Comparison of ENCODE assay signal across 1 cellular context in the genomic region with DNA sequence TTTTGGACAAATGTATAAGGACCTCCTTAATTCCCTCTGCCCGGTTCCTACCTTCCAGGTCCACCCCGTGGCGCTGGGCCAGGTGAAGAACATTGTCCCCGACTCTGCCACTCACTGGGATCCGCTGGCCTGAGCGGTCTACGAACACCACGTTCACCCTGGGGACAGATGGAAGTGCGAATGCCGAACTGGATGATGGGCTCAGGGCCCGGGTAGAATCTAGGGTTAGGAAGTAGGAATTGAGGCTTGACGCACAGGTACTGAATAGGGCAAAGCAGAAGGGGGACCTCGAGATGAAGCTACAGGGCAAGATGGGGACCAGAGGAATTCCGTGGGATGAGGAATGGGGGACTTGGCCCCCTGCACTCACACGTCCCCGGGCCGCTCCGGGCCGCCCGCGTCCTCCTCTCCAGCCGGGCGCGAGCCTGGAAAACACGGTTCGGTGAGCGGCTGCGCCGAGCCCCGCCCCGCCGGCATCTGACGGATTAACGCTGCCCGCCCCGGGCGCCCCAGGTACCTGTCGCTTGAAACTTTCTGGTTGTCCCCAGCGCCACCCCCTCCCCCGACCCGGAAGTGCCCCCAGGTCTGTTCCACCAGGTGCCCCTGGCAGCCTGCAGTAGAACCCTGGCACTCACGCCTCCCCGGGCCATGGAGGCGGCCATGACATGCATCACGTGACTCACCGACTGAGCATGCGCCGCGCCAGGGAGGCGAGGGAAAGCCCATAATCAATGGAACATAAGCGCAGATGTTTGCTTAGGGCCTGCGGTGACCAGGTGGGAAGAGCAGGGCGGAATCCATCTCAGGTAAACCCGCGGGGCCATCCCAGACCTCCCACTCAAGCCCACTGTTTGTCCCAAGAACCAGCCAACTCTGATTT.
TF ChIP-seq lines count a peak whose summit lies in the region.

A gene (minus strand): TSS at position 681 of the 880 bp plus-strand sequence. CDS start 19 bp downstream, at position 662.

TF ChIP-seq in GM12878, 131 proteins besides CTCF, POLR2A, EP300 and RAD21 (continued from another document and continues in another):
- TF ChIP-seq, protein P1, sequence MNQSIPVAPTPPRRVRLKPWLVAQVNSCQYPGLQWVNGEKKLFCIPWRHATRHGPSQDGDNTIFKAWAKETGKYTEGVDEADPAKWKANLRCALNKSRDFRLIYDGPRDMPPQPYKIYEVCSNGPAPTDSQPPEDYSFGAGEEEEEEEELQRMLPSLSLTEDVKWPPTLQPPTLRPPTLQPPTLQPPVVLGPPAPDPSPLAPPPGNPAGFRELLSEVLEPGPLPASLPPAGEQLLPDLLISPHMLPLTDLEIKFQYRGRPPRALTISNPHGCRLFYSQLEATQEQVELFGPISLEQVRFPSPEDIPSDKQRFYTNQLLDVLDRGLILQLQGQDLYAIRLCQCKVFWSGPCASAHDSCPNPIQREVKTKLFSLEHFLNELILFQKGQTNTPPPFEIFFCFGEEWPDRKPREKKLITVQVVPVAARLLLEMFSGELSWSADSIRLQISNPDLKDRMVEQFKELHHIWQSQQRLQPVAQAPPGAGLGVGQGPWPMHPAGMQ (IDR thresholded peaks at IDR 0.05; ENCODE audit: borderline replicate concordance) = no peak
- TF ChIP-seq ASH2L (IDR thresholded peaks at IDR 0.05; ENCODE audit: borderline replicate concordance, low read depth) (0 out of 2 replicates have a peak, but pooled peaks have one; percentile 55), ZSCAN29 (IDR thresholded peaks at IDR 0.05) (no peak), JUNB (IDR thresholded peaks at IDR 0.05) (no peak), NFYA (IDR thresholded peaks at IDR 0.05; ENCODE audit: borderline replicate concordance, low read depth, low read length) (no peak), RB1 (IDR thresholded peaks at IDR 0.05; ENCODE audit: borderline replicate concordance) (peak; percentile 47; the same call in 1 of the 2 replicates), RBBP5 (conservative IDR thresholded peaks at IDR 0.05) (no peak), MYC (IDR thresholded peaks at IDR 0.05; ENCODE audit: insufficient read depth, insufficient read length, insufficient replicate concordance, low read length, severe bottlenecking) (no peak), CHD4 (IDR thresholded peaks at IDR 0.05) (no peak), TCF3 (IDR thresholded peaks at IDR 0.05; ENCODE audit: borderline replicate concordance, insufficient read depth, low read depth, low read length) (no peak), PML (IDR thresholded peaks at IDR 0.05; ENCODE audit: low read length) (0 out of 2 replicates have a peak, but pooled peaks have one; percentile 59), ETV6 (conservative IDR thresholded peaks at IDR 0.05 in 1 of 2, IDR thresholded peaks at IDR 0.05 in 1 of 2; ENCODE audit: borderline replicate concordance in 1 of 2, low read depth in 1 of 2) (no peak), BMI1 (IDR thresholded peaks at IDR 0.05; ENCODE audit: borderline replicate concordance) (no peak), HDGF (IDR thresholded peaks at IDR 0.05) (no peak), HDAC2 (IDR thresholded peaks at IDR 0.05) (no peak), MEF2A (IDR thresholded peaks at IDR 0.05; ENCODE audit: insufficient read depth, low read depth, low read length) (no peak), ZBED1 (IDR thresholded peaks at IDR 0.05; ENCODE audit: borderline replicate concordance) (peak; percentile 87; the same call in 1 of the 2 replicates), KDM1A (IDR thresholded peaks at IDR 0.05; ENCODE audit: borderline replicate concordance) (no peak), WRNIP1 (IDR thresholded peaks at IDR 0.05; ENCODE audit: borderline replicate concordance, low read depth, low read length) (no peak), IRF4 (IDR thresholded peaks at IDR 0.05; ENCODE audit: low read depth, low read length) (no peak), JUND (IDR thresholded peaks at IDR 0.05; ENCODE audit: low read depth, low read length) (no peak), NR2F1 (conservative IDR thresholded peaks at IDR 0.05) (no peak), TCF7 (IDR thresholded peaks at IDR 0.05; ENCODE audit: borderline replicate concordance) (no peak), EGR1 (IDR thresholded peaks at IDR 0.05; ENCODE audit: borderline replicate concordance in 1 of 2, low read depth in 2 of 2, low read length in 2 of 2) (no peak), NFXL1 (IDR thresholded peaks at IDR 0.05; ENCODE audit: borderline replicate concordance) (no peak), ZNF217 (IDR thresholded peaks at IDR 0.05) (no peak), ZNF24 (IDR thresholded peaks at IDR 0.05) (no peak), BCL11A (IDR thresholded peaks at IDR 0.05; ENCODE audit: low read depth, low read length) (no peak)
- TF ChIP-seq, protein P2, sequence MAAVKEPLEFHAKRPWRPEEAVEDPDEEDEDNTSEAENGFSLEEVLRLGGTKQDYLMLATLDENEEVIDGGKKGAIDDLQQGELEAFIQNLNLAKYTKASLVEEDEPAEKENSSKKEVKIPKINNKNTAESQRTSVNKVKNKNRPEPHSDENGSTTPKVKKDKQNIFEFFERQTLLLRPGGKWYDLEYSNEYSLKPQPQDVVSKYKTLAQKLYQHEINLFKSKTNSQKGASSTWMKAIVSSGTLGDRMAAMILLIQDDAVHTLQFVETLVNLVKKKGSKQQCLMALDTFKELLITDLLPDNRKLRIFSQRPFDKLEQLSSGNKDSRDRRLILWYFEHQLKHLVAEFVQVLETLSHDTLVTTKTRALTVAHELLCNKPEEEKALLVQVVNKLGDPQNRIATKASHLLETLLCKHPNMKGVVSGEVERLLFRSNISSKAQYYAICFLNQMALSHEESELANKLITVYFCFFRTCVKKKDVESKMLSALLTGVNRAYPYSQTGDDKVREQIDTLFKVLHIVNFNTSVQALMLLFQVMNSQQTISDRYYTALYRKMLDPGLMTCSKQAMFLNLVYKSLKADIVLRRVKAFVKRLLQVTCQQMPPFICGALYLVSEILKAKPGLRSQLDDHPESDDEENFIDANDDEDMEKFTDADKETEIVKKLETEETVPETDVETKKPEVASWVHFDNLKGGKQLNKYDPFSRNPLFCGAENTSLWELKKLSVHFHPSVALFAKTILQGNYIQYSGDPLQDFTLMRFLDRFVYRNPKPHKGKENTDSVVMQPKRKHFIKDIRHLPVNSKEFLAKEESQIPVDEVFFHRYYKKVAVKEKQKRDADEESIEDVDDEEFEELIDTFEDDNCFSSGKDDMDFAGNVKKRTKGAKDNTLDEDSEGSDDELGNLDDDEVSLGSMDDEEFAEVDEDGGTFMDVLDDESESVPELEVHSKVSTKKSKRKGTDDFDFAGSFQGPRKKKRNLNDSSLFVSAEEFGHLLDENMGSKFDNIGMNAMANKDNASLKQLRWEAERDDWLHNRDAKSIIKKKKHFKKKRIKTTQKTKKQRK (IDR thresholded peaks at IDR 0.05; ENCODE audit: low read depth, low read length) = no peak
- TF ChIP-seq, protein P3, sequence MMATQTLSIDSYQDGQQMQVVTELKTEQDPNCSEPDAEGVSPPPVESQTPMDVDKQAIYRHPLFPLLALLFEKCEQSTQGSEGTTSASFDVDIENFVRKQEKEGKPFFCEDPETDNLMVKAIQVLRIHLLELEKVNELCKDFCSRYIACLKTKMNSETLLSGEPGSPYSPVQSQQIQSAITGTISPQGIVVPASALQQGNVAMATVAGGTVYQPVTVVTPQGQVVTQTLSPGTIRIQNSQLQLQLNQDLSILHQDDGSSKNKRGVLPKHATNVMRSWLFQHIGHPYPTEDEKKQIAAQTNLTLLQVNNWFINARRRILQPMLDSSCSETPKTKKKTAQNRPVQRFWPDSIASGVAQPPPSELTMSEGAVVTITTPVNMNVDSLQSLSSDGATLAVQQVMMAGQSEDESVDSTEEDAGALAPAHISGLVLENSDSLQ (IDR thresholded peaks at IDR 0.05) = 0 out of 2 replicates have a peak, but pooled peaks have one; percentile 25
- TF ChIP-seq, protein P4, sequence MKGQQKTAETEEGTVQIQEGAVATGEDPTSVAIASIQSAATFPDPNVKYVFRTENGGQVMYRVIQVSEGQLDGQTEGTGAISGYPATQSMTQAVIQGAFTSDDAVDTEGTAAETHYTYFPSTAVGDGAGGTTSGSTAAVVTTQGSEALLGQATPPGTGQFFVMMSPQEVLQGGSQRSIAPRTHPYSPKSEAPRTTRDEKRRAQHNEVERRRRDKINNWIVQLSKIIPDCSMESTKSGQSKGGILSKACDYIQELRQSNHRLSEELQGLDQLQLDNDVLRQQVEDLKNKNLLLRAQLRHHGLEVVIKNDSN (IDR thresholded peaks at IDR 0.05; ENCODE audit: borderline replicate concordance, extremely low read length, insufficient read depth, low read depth, low read length) = peak; percentile 98
- TF ChIP-seq, protein P5, sequence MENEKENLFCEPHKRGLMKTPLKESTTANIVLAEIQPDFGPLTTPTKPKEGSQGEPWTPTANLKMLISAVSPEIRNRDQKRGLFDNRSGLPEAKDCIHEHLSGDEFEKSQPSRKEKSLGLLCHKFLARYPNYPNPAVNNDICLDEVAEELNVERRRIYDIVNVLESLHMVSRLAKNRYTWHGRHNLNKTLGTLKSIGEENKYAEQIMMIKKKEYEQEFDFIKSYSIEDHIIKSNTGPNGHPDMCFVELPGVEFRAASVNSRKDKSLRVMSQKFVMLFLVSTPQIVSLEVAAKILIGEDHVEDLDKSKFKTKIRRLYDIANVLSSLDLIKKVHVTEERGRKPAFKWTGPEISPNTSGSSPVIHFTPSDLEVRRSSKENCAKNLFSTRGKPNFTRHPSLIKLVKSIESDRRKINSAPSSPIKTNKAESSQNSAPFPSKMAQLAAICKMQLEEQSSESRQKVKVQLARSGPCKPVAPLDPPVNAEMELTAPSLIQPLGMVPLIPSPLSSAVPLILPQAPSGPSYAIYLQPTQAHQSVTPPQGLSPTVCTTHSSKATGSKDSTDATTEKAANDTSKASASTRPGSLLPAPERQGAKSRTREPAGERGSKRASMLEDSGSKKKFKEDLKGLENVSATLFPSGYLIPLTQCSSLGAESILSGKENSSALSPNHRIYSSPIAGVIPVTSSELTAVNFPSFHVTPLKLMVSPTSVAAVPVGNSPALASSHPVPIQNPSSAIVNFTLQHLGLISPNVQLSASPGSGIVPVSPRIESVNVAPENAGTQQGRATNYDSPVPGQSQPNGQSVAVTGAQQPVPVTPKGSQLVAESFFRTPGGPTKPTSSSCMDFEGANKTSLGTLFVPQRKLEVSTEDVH (IDR thresholded peaks at IDR 0.05; ENCODE audit: low read depth, partially characterized antibody) = peak; percentile 43
- TF ChIP-seq, protein P6, sequence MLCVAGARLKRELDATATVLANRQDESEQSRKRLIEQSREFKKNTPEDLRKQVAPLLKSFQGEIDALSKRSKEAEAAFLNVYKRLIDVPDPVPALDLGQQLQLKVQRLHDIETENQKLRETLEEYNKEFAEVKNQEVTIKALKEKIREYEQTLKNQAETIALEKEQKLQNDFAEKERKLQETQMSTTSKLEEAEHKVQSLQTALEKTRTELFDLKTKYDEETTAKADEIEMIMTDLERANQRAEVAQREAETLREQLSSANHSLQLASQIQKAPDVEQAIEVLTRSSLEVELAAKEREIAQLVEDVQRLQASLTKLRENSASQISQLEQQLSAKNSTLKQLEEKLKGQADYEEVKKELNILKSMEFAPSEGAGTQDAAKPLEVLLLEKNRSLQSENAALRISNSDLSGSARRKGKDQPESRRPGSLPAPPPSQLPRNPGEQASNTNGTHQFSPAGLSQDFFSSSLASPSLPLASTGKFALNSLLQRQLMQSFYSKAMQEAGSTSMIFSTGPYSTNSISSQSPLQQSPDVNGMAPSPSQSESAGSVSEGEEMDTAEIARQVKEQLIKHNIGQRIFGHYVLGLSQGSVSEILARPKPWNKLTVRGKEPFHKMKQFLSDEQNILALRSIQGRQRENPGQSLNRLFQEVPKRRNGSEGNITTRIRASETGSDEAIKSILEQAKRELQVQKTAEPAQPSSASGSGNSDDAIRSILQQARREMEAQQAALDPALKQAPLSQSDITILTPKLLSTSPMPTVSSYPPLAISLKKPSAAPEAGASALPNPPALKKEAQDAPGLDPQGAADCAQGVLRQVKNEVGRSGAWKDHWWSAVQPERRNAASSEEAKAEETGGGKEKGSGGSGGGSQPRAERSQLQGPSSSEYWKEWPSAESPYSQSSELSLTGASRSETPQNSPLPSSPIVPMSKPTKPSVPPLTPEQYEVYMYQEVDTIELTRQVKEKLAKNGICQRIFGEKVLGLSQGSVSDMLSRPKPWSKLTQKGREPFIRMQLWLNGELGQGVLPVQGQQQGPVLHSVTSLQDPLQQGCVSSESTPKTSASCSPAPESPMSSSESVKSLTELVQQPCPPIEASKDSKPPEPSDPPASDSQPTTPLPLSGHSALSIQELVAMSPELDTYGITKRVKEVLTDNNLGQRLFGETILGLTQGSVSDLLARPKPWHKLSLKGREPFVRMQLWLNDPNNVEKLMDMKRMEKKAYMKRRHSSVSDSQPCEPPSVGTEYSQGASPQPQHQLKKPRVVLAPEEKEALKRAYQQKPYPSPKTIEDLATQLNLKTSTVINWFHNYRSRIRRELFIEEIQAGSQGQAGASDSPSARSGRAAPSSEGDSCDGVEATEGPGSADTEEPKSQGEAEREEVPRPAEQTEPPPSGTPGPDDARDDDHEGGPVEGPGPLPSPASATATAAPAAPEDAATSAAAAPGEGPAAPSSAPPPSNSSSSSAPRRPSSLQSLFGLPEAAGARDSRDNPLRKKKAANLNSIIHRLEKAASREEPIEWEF (IDR thresholded peaks at IDR 0.05; ENCODE audit: insufficient replicate concordance, low read depth, low read length) = no peak
- TF ChIP-seq, protein P7, sequence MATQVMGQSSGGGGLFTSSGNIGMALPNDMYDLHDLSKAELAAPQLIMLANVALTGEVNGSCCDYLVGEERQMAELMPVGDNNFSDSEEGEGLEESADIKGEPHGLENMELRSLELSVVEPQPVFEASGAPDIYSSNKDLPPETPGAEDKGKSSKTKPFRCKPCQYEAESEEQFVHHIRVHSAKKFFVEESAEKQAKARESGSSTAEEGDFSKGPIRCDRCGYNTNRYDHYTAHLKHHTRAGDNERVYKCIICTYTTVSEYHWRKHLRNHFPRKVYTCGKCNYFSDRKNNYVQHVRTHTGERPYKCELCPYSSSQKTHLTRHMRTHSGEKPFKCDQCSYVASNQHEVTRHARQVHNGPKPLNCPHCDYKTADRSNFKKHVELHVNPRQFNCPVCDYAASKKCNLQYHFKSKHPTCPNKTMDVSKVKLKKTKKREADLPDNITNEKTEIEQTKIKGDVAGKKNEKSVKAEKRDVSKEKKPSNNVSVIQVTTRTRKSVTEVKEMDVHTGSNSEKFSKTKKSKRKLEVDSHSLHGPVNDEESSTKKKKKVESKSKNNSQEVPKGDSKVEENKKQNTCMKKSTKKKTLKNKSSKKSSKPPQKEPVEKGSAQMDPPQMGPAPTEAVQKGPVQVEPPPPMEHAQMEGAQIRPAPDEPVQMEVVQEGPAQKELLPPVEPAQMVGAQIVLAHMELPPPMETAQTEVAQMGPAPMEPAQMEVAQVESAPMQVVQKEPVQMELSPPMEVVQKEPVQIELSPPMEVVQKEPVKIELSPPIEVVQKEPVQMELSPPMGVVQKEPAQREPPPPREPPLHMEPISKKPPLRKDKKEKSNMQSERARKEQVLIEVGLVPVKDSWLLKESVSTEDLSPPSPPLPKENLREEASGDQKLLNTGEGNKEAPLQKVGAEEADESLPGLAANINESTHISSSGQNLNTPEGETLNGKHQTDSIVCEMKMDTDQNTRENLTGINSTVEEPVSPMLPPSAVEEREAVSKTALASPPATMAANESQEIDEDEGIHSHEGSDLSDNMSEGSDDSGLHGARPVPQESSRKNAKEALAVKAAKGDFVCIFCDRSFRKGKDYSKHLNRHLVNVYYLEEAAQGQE (IDR thresholded peaks at IDR 0.05; ENCODE audit: low read depth, low read length) = no peak
- TF ChIP-seq, protein P8, sequence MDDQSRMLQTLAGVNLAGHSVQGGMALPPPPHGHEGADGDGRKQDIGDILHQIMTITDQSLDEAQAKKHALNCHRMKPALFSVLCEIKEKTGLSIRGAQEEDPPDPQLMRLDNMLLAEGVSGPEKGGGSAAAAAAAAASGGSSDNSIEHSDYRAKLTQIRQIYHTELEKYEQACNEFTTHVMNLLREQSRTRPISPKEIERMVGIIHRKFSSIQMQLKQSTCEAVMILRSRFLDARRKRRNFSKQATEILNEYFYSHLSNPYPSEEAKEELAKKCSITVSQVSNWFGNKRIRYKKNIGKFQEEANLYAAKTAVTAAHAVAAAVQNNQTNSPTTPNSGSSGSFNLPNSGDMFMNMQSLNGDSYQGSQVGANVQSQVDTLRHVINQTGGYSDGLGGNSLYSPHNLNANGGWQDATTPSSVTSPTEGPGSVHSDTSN (IDR thresholded peaks at IDR 0.05; ENCODE audit: insufficient replicate concordance, low read depth, low read length) = no peak
